ENCODE assay signal across 1 cellular context in the genomic region with DNA sequence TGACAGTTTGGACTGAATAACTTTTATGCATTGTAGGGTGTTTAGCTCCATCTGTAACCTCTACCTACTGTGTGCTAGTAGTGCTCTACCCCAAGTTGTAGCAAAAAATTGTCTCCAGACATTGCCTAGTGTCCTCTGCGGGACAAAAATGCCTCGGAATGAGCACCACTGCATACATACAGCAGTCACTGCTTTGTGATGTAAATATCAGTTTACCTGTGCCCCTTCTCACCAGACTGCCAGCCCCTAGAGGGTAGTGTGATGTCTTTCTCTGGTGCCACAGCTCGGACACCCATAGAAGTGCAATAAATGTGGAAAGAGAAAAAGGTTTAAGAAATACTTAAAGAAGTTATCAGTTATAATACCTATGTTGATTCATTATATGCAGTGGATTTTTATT.
TF ChIP-seq lines count a peak whose summit lies in the region.

No MANE protein-coding gene starts in this region.

TF ChIP-seq in WTC11, 78 proteins besides CTCF, POLR2A, EP300 and RAD21 (continued from another document):
- TF ChIP-seq SP1 (CRISPR knock-in tag; conservative IDR thresholded peaks at IDR 0.05): no peak
- no peak for TF ChIP-seq FOXP4 (CRISPR knock-in tag; IDR thresholded peaks at IDR 0.05)
- TF ChIP-seq, protein P1, sequence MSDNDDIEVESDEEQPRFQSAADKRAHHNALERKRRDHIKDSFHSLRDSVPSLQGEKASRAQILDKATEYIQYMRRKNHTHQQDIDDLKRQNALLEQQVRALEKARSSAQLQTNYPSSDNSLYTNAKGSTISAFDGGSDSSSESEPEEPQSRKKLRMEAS (CRISPR knock-in tag; IDR thresholded peaks at IDR 0.05): no peak
